In the genomic region with DNA sequence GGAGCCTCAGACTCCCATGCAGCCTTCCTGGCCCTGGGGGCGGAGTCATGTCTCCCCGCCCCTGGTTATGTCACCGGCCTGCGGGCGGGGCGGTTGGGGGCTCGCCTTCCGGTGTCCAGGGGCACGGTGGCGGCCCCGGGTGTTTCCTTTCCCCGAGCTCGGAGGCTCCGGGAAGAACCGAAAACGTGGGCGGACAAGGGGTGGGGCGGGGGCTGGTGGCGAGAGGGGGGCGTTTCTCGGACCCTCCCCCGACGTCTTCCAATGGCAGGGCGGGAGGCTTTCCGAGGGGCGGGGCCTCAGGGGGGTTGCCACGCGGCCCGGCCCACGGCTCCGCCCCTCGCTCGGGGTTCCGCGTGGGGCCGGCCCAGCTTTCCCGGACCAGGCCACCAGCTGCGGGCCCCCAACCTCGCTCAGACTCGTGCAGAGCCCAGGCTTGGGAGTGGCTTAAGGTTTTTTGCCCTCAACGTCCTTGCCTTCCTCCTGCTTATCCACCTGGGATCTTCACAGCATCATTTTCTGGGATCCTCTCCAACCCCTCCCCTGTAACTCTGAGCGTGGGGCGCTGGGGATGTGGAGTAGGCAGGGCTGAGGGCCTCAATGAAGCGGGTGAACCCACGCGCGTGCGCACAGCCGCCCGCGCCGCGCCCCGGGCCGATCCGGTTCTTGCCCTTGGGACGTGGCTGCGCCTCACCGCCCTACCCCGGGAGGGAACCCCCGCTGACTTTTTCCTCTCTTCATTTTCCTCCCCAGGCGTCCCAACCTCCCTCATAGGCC, we compare ENCODE assay signal across 8 cellular contexts. TPM values are rescaled to one million over a fixed set of nuclear protein-coding genes. Genes with fewer than 3 reads are reported as not detected.
DNase-seq lines count a peak whose midpoint lies in the region; ATAC-seq and TF ChIP-seq lines count a peak whose summit lies in the region.

No MANE protein-coding gene starts in this region.

- H3K4me1 ChIP-seq in body of pancreas = peaks cover 31% of the 10 kb centered on the region

- H3K4me3 ChIP-seq in body of pancreas = peak overlapping the region; percentile 16 to 47

- peak overlapping the region; percentile 6 to 93 (median 76) for H3K27ac Mint-ChIP-seq in IgD-negative memory B cell

- WGBS in body of pancreas, 2 donors = 2 to 4% methylated on average over 29 to 54 of the region's 62 CpGs

- H3K27ac ChIP-seq in body of pancreas = peak overlapping the region in 2 of 4 donors; percentile 13 to 55

- H3K36me3 Mint-ChIP-seq in IgD-negative memory B cell = peaks cover 4% of the 10 kb centered on the region

- no peaks in the 10 kb centered on the region for H3K9me3 ChIP-seq in body of pancreas

- intact Hi-C loops in body of pancreas (cut with DNase I) = no loop called here

- H3K36me3 ChIP-seq in body of pancreas (replicated peaks in 1 of 2; ENCODE audit: insufficient read depth in 1 of 2, low read depth in 2 of 2) = no peaks in the 10 kb centered on the region

- peak overlapping the region; percentile 48 to 86 (median 66) for H3K4me3 Mint-ChIP-seq in IgD-negative memory B cell

- peaks cover 52% of the 10 kb centered on the region for H3K27me3 Mint-ChIP-seq in IgD-negative memory B cell

- H3K4me1 Mint-ChIP-seq in IgD-negative memory B cell = peaks cover 9 to 18% (median 16%) of the 10 kb centered on the region in 3 donors

- peak; percentile 96 for DNase-seq in Daoy (ENCODE audit: low read depth)
- DNase-seq in RPMI8226 = peak; percentile 64
- peak; percentile 60 to 82 (median 74) for DNase-seq in body of pancreas
- DNase-seq in inferior parietal cortex (ENCODE audit: extremely low spot score) = peak; percentile 25
- DNase-seq in stimulated activated CD4-positive, alpha-beta T cell treated with anti-CD3 and anti-CD28 coated beads, Interleukin-12 subunit alpha, Interleukin-12 subunit beta, amount 100 ng/mL, for 4 hours = peak; percentile 55
- no peak for DNase-seq in cortex of kidney (lab: John Stamatoyannopoulos, UW)

- peaks cover 0 to 55% of the 10 kb centered on the region in 2 donors for H3K27me3 ChIP-seq in body of pancreas

- ATAC-seq in GM21528 (IDR thresholded peaks at IDR 0.05; ENCODE audit: low FRiP score, unreplicated experiment) (peak; percentile 70), body of pancreas (peak; percentile 87)

- TF ChIP-seq CTCF in body of pancreas (IDR thresholded peaks at IDR 0.05) = no peak

- TF ChIP-seq POLR2A in body of pancreas (IDR thresholded peaks at IDR 0.05) = peak in 1 of 3 donors; percentile 32

- H3K9me3 Mint-ChIP-seq in IgD-negative memory B cell = peaks cover 0 to 24% (median 2%) of the 10 kb centered on the region in 3 donors

RNA-seq across cellular contexts. Expression of a gene that starts 2.1 kb away (rescaled TPM):
- total RNA-seq in Daoy (2014; rRNA removed; shearing (Covaris generic)) = 38.3 and 47.5 TPM in 2 replicates
- polyA plus RNA-seq in IgD-negative memory B cell = 0.40 TPM
- total RNA-seq in body of pancreas = 1 to 10 TPM in 1 of 2 donors, under 1 TPM in 1; 0.99 to 4.4 TPM
